Comparison of ENCODE assay signal across 1 cellular context in genomic region chr16:53766304-53767016, GRCh38.
TF ChIP-seq lines count a peak whose summit lies in the region.

No MANE protein-coding gene starts in this region.

TF ChIP-seq in HepG2, 621 proteins besides CTCF, POLR2A, EP300 and RAD21 (continued from another document and continues in another):
- TF ChIP-seq ZFP37 (CRISPR knock-in tag; IDR thresholded peaks at IDR 0.05; ENCODE audit: borderline replicate concordance) (no peak), ZNF776 (CRISPR knock-in tag; IDR thresholded peaks at IDR 0.05) (no peak), SIN3B (IDR thresholded peaks at IDR 0.05; ENCODE audit: low read length) (no peak), ZNF883 (CRISPR knock-in tag; IDR thresholded peaks at IDR 0.05; ENCODE audit: not compliant biosample characterization) (no peak), NAIF1 (CRISPR knock-in tag; IDR thresholded peaks at IDR 0.05; ENCODE audit: borderline replicate concordance) (no peak; the same call in 1 of the 2 replicates), ZNF672 (CRISPR knock-in tag; IDR thresholded peaks at IDR 0.05) (no peak), ZNF24 (IDR thresholded peaks at IDR 0.05) (no peak), AGO2 (optimal IDR thresholded peaks at IDR 0.05; ENCODE audit: low read depth, low read length) (no peak), BCL3 (CRISPR knock-in tag; IDR thresholded peaks at IDR 0.05) (no peak), THAP9 (CRISPR knock-in tag; IDR thresholded peaks at IDR 0.05; ENCODE audit: borderline replicate concordance) (no peak), ZFP1 (CRISPR knock-in tag; IDR thresholded peaks at IDR 0.05) (no peak), ARNTL (CRISPR knock-in tag; IDR thresholded peaks at IDR 0.05) (no peak), RXRB (CRISPR knock-in tag; IDR thresholded peaks at IDR 0.05; ENCODE audit: borderline replicate concordance) (peak; percentile 96), ZNF160 (CRISPR knock-in tag; IDR thresholded peaks at IDR 0.05) (no peak), ZNF232 (CRISPR knock-in tag; IDR thresholded peaks at IDR 0.05; ENCODE audit: borderline replicate concordance) (0 out of 2 replicates have a peak, but pooled peaks have one; percentile 52), TOE1 (CRISPR knock-in tag; IDR thresholded peaks at IDR 0.05) (no peak), TGIF2 (CRISPR knock-in tag; IDR thresholded peaks at IDR 0.05) (peak; percentile 12; the same call in 1 of the 2 replicates), GMEB1 (CRISPR knock-in tag; IDR thresholded peaks at IDR 0.05; ENCODE audit: borderline replicate concordance) (no peak), ZSCAN20 (CRISPR knock-in tag; IDR thresholded peaks at IDR 0.05; ENCODE audit: borderline replicate concordance) (no peak), HMGA1 (CRISPR knock-in tag; conservative IDR thresholded peaks at IDR 0.05) (no peak), KLF6 (CRISPR knock-in tag; IDR thresholded peaks at IDR 0.05) (0 out of 2 replicates have a peak, but pooled peaks have one; percentile 31), CEBPZ (IDR thresholded peaks at IDR 0.05; ENCODE audit: low read length) (no peak), ZNF20 (CRISPR knock-in tag; IDR thresholded peaks at IDR 0.05) (no peak), CENPX (CRISPR knock-in tag; IDR thresholded peaks at IDR 0.05) (no peak), ZFP82 (CRISPR knock-in tag; IDR thresholded peaks at IDR 0.05; ENCODE audit: borderline replicate concordance) (no peak), TMF1 (CRISPR knock-in tag; IDR thresholded peaks at IDR 0.05; ENCODE audit: low read depth) (no peak), NR2F6 (IDR thresholded peaks at IDR 0.05) (peak; percentile 73), NR2F6 (CRISPR knock-in tag; IDR thresholded peaks at IDR 0.05) (peak; percentile 83), KAT8 (CRISPR knock-in tag; IDR thresholded peaks at IDR 0.05) (no peak), HMG20B (CRISPR knock-in tag; conservative IDR thresholded peaks at IDR 0.05) (no peak), TP53 (CRISPR knock-in tag; conservative IDR thresholded peaks at IDR 0.05) (no peak), ZSCAN30 (CRISPR knock-in tag; IDR thresholded peaks at IDR 0.05) (no peak), IRX3 (CRISPR knock-in tag; IDR thresholded peaks at IDR 0.05; ENCODE audit: borderline replicate concordance, low read depth) (no peak), KLF15 (CRISPR knock-in tag; IDR thresholded peaks at IDR 0.05; ENCODE audit: borderline replicate concordance) (no peak), ZNF878 (CRISPR knock-in tag; IDR thresholded peaks at IDR 0.05) (0 out of 2 replicates have a peak, but pooled peaks have one; percentile 37), PAWR (CRISPR knock-in tag; IDR thresholded peaks at IDR 0.05; ENCODE audit: borderline replicate concordance) (no peak), CREM (IDR thresholded peaks at IDR 0.05) (peak; percentile 58), CREM (CRISPR knock-in tag; IDR thresholded peaks at IDR 0.05) (no peak)
- TF ChIP-seq, protein P1, sequence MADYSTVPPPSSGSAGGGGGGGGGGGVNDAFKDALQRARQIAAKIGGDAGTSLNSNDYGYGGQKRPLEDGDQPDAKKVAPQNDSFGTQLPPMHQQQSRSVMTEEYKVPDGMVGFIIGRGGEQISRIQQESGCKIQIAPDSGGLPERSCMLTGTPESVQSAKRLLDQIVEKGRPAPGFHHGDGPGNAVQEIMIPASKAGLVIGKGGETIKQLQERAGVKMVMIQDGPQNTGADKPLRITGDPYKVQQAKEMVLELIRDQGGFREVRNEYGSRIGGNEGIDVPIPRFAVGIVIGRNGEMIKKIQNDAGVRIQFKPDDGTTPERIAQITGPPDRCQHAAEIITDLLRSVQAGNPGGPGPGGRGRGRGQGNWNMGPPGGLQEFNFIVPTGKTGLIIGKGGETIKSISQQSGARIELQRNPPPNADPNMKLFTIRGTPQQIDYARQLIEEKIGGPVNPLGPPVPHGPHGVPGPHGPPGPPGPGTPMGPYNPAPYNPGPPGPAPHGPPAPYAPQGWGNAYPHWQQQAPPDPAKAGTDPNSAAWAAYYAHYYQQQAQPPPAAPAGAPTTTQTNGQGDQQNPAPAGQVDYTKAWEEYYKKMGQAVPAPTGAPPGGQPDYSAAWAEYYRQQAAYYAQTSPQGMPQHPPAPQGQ (CRISPR knock-in tag; IDR thresholded peaks at IDR 0.05; ENCODE audit: borderline replicate concordance), result no peak
- TF ChIP-seq, protein P2, sequence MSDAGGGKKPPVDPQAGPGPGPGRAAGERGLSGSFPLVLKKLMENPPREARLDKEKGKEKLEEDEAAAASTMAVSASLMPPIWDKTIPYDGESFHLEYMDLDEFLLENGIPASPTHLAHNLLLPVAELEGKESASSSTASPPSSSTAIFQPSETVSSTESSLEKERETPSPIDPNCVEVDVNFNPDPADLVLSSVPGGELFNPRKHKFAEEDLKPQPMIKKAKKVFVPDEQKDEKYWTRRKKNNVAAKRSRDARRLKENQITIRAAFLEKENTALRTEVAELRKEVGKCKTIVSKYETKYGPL (CRISPR knock-in tag; IDR thresholded peaks at IDR 0.05), result no peak
- TF ChIP-seq, protein P3, sequence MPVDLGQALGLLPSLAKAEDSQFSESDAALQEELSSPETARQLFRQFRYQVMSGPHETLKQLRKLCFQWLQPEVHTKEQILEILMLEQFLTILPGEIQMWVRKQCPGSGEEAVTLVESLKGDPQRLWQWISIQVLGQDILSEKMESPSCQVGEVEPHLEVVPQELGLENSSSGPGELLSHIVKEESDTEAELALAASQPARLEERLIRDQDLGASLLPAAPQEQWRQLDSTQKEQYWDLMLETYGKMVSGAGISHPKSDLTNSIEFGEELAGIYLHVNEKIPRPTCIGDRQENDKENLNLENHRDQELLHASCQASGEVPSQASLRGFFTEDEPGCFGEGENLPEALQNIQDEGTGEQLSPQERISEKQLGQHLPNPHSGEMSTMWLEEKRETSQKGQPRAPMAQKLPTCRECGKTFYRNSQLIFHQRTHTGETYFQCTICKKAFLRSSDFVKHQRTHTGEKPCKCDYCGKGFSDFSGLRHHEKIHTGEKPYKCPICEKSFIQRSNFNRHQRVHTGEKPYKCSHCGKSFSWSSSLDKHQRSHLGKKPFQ (CRISPR knock-in tag; IDR thresholded peaks at IDR 0.05; ENCODE audit: insufficient replicate concordance), result no peak
- TF ChIP-seq, protein P4, sequence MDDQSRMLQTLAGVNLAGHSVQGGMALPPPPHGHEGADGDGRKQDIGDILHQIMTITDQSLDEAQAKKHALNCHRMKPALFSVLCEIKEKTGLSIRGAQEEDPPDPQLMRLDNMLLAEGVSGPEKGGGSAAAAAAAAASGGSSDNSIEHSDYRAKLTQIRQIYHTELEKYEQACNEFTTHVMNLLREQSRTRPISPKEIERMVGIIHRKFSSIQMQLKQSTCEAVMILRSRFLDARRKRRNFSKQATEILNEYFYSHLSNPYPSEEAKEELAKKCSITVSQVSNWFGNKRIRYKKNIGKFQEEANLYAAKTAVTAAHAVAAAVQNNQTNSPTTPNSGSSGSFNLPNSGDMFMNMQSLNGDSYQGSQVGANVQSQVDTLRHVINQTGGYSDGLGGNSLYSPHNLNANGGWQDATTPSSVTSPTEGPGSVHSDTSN (CRISPR knock-in tag; IDR thresholded peaks at IDR 0.05; ENCODE audit: borderline replicate concordance), result no peak
- TF ChIP-seq, protein P5, sequence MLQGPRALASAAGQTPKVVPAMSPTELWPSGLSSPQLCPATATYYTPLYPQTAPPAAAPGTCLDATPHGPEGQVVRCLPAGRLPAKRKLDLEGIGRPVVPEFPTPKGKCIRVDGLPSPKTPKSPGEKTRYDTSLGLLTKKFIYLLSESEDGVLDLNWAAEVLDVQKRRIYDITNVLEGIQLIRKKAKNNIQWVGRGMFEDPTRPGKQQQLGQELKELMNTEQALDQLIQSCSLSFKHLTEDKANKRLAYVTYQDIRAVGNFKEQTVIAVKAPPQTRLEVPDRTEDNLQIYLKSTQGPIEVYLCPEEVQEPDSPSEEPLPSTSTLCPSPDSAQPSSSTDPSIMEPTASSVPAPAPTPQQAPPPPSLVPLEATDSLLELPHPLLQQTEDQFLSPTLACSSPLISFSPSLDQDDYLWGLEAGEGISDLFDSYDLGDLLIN (CRISPR knock-in tag; IDR thresholded peaks at IDR 0.05; ENCODE audit: borderline replicate concordance), result no peak
- TF ChIP-seq, protein P6, sequence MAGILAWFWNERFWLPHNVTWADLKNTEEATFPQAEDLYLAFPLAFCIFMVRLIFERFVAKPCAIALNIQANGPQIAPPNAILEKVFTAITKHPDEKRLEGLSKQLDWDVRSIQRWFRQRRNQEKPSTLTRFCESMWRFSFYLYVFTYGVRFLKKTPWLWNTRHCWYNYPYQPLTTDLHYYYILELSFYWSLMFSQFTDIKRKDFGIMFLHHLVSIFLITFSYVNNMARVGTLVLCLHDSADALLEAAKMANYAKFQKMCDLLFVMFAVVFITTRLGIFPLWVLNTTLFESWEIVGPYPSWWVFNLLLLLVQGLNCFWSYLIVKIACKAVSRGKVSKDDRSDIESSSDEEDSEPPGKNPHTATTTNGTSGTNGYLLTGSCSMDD (CRISPR knock-in tag; IDR thresholded peaks at IDR 0.05), result no peak
